In genomic region chr2:217016829-217017228, GRCh38 we compare ENCODE assay signal across 18 cellular contexts.
DNase-seq lines count a peak whose midpoint lies in the region; ATAC-seq and TF ChIP-seq lines count a peak whose summit lies in the region.
"Had no signal": no experiment of that assay in that cellular context is flagged by ENCODE, and none has a peak within 500 bp of the region (broad histone marks: within the 10 kb centered on the region; RNA-seq: fewer than 3 reads in every experiment).

No MANE protein-coding gene starts in this region.

- no peak overlapping the region for H3K23ac ChIP-seq in neuronal stem cell (ENCODE audit: low read depth, low read length, poor library complexity)

- no peak overlapping the region for H3K18ac ChIP-seq in neuronal stem cell (ENCODE audit: low read length)

- ATAC-seq in GM23338 (no peak), gastroesophageal sphincter (peak; percentile 61)
- ATAC-seq in activated CD8-positive, alpha-beta memory T cell treated with anti-CD3 and anti-CD28 coated beads, Interleukin-2, amount 10 ng/mL, durations not matched to agents 7 days and 5 days: no peak
- ATAC-seq: PC-3 had no signal

- peaks cover 45% of the 10 kb centered on the region for H3K4me1 ChIP-seq in BLaER1
- H3K4me1 ChIP-seq in GM23338 (ENCODE audit: insufficient read depth): peaks cover 16% of the 10 kb centered on the region; the same call in 1 of the 2 replicates
- H3K4me1 ChIP-seq in gastroesophageal sphincter: no peaks in the 10 kb centered on the region
- peaks cover 7 to 14% of the 10 kb centered on the region in 2 donors for H3K4me1 ChIP-seq in neuronal stem cell (ENCODE audit: control insufficient read depth in 2 of 2, insufficient read depth in 1 of 2, low read depth in 1 of 2, low read length in 2 of 2)
- H3K4me1 ChIP-seq in endodermal cell (ENCODE audit: control insufficient read depth, insufficient read depth, low read length): peaks cover 6% of the 10 kb centered on the region
- H3K4me1 ChIP-seq: SJCRH30 had no signal

- H2AK5ac ChIP-seq in neuronal stem cell (ENCODE audit: low read depth, low read length): no peak overlapping the region

- H2BK12ac ChIP-seq in neuronal stem cell (ENCODE audit: low read length): no peak overlapping the region

- peaks cover 6% of the 10 kb centered on the region for H3K4me1 Mint-ChIP-seq in GM23338
- peaks cover 24% of the 10 kb centered on the region for H3K4me1 Mint-ChIP-seq in endodermal cell
- H3K4me1 Mint-ChIP-seq in activated CD8-positive, alpha-beta memory T cell treated with anti-CD3 and anti-CD28 coated beads, Interleukin-2, amount 10 ng/mL, durations not matched to agents 7 days and 5 days: no peaks in the 10 kb centered on the region
- H3K4me1 Mint-ChIP-seq: CD14-positive monocyte had no signal

- H3K27me3 Mint-ChIP-seq in GM23338 (ENCODE audit: insufficient read depth, low read depth, poor library complexity) (peaks cover 1% of the 10 kb centered on the region), endodermal cell (ENCODE audit: insufficient read depth) (peaks cover 2% of the 10 kb centered on the region)
- peaks cover 23% of the 10 kb centered on the region for H3K27me3 Mint-ChIP-seq in activated CD8-positive, alpha-beta memory T cell treated with anti-CD3 and anti-CD28 coated beads, Interleukin-2, amount 10 ng/mL, durations not matched to agents 7 days and 5 days

- H2BK5ac ChIP-seq in neuronal stem cell (ENCODE audit: low read length): no peak overlapping the region

- H3K79me2 ChIP-seq in GM23338 (replicated peaks; ENCODE audit: insufficient read depth): no peaks in the 10 kb centered on the region

- H3K14ac ChIP-seq in neuronal stem cell (ENCODE audit: low read length): no peak overlapping the region

- H3K79me1 ChIP-seq in neuronal stem cell (ENCODE audit: low read depth, low read length): no peaks in the 10 kb centered on the region

- H2BK15ac ChIP-seq in neuronal stem cell (ENCODE audit: low read length): no peak overlapping the region

- H3K9me2 ChIP-seq in GM23338 (ENCODE audit: insufficient read depth): no peaks in the 10 kb centered on the region; the same call in 1 of the 2 replicates

- H3K4ac ChIP-seq in neuronal stem cell (ENCODE audit: low read length): no peak overlapping the region

- H3K27ac ChIP-seq in BLaER1: no peak overlapping the region
- H3K27ac ChIP-seq in GM23338 (ENCODE audit: low read depth): no peak overlapping the region
- no peak overlapping the region for H3K27ac ChIP-seq in gastroesophageal sphincter
- no peak overlapping the region for H3K27ac ChIP-seq in neuronal stem cell (replicated peaks; ENCODE audit: low read length)
- H3K27ac ChIP-seq in endodermal cell (ENCODE audit: low read depth, low read length): no peak overlapping the region
- H3K27ac ChIP-seq: RWPE1, SJCRH30 had no signal

- DNase-seq in GM23338 (ENCODE audit: low spot score): no peak
- no peak for DNase-seq in neuronal stem cell (ENCODE audit: low spot score)
- DNase-seq in endodermal cell: no peak
- no peak for DNase-seq in NCI-H748 (lab: John Stamatoyannopoulos, UW; ENCODE audit: unreplicated experiment)
- DNase-seq in activated CD8-positive, alpha-beta memory T cell treated with anti-CD3 and anti-CD28 coated beads, Interleukin-2, amount 10 ng/mL, durations not matched to agents 7 days and 5 days: no peak
- DNase-seq: GDM1, HCEC 1CT, Karpas-422, NCI-H1417 treated with DMSO at 0.1 percent for 48 hours, NCI-H187 treated with DMSO at 0.1 percent for 48 hours, NCI-H226, NCI-H524, PC-3, SJCRH30 had no signal

- no peak for TF ChIP-seq CTCF in GM23338 (conservative IDR thresholded peaks at IDR 0.05; ENCODE audit: low read depth in 2 of 2)
- no peak for TF ChIP-seq CTCF in gastroesophageal sphincter (IDR thresholded peaks at IDR 0.05)
- TF ChIP-seq CTCF in endodermal cell (conservative IDR thresholded peaks at IDR 0.05): no peak

- CTCF ChIA-PET in activated CD8-positive, alpha-beta memory T cell treated with anti-CD3 and anti-CD28 coated beads, Interleukin-2, amount 10 ng/mL, durations not matched to agents 7 days and 5 days (lab: Charles Lee): no interaction called here

- H3K9me3 Mint-ChIP-seq in GM23338 (peaks cover 4% of the 10 kb centered on the region; the same call in 2 of the 3 replicates), endodermal cell (peaks cover 3% of the 10 kb centered on the region)
- H3K9me3 Mint-ChIP-seq in activated CD8-positive, alpha-beta memory T cell treated with anti-CD3 and anti-CD28 coated beads, Interleukin-2, amount 10 ng/mL, durations not matched to agents 7 days and 5 days (ENCODE audit: low read depth): no peaks in the 10 kb centered on the region

- H3K4me3 ChIP-seq in BLaER1: no peak overlapping the region
- no peak overlapping the region for H3K4me3 ChIP-seq in GM23338
- no peak overlapping the region for H3K4me3 ChIP-seq in gastroesophageal sphincter
- H3K4me3 ChIP-seq in neuronal stem cell (ENCODE audit: low read length in 2 of 2): no peak overlapping the region
- H3K4me3 ChIP-seq in endodermal cell (ENCODE audit: low read length): no peak overlapping the region
- H3K4me3 ChIP-seq: SJCRH30 had no signal

- no peaks in the 10 kb centered on the region for H3K27me3 ChIP-seq in BLaER1
- H3K27me3 ChIP-seq in GM23338 (ENCODE audit: insufficient read depth): no peaks in the 10 kb centered on the region
- H3K27me3 ChIP-seq in gastroesophageal sphincter: no peaks in the 10 kb centered on the region
- no peaks in the 10 kb centered on the region for H3K27me3 ChIP-seq in neuronal stem cell (ENCODE audit: control insufficient read depth in 3 of 3, insufficient read depth in 3 of 3, low read depth in 1 of 3, low read length in 3 of 3)
- H3K27me3 ChIP-seq in endodermal cell (ENCODE audit: control insufficient read depth, insufficient read depth, low read length, poor library complexity, severe bottlenecking): no peaks in the 10 kb centered on the region
- H3K27me3 ChIP-seq: SJCRH30 had no signal

- no peaks in the 10 kb centered on the region for H3F3A ChIP-seq in GM23338 (replicated peaks; ENCODE audit: low read depth)

- H3K4me3 Mint-ChIP-seq in GM23338 (no peak overlapping the region), endodermal cell (no peak overlapping the region)
- H3K4me3 Mint-ChIP-seq in activated CD8-positive, alpha-beta memory T cell treated with anti-CD3 and anti-CD28 coated beads, Interleukin-2, amount 10 ng/mL, durations not matched to agents 7 days and 5 days: no peak overlapping the region
- H3K4me3 Mint-ChIP-seq: CD14-positive monocyte had no signal

- 43 to 51% methylated on average over 2 to 4 of the region's 4 CpGs for WGBS in gastroesophageal sphincter (ENCODE audit: low coverage in 1 of 2), 2 donors
- no CpG with 5 or more reads among the region's 4 CpGs for WGBS in neuronal stem cell (ENCODE audit: extremely low coverage in 2 of 2, insufficient read length in 2 of 2, insufficient replicate concordance in 1 of 2), 2 donors
- 89 to 94% methylated on average over 2 to 4 of the region's 4 CpGs for WGBS in endodermal cell (ENCODE audit: insufficient coverage in 1 of 2, insufficient read length in 1 of 2), 2 experiments

- H3K36me3 Mint-ChIP-seq in GM23338 (ENCODE audit: low read depth): no peaks in the 10 kb centered on the region
- H3K36me3 Mint-ChIP-seq in endodermal cell (ENCODE audit: low read depth): no peaks in the 10 kb centered on the region
- no peaks in the 10 kb centered on the region for H3K36me3 Mint-ChIP-seq in activated CD8-positive, alpha-beta memory T cell treated with anti-CD3 and anti-CD28 coated beads, Interleukin-2, amount 10 ng/mL, durations not matched to agents 7 days and 5 days
- H3K36me3 Mint-ChIP-seq: CD14-positive monocyte had no signal

- H3K27ac Mint-ChIP-seq in GM23338 (no peak overlapping the region), endodermal cell (no peak overlapping the region)
- H3K27ac Mint-ChIP-seq in activated CD8-positive, alpha-beta memory T cell treated with anti-CD3 and anti-CD28 coated beads, Interleukin-2, amount 10 ng/mL, durations not matched to agents 7 days and 5 days: no peak overlapping the region
- H3K27ac Mint-ChIP-seq: CD14-positive monocyte had no signal

- H2BK120ac ChIP-seq in neuronal stem cell (ENCODE audit: low read depth, low read length): no peak overlapping the region

- no peak for TF ChIP-seq POLR2A in gastroesophageal sphincter (IDR thresholded peaks at IDR 0.05)

- H3K36me3 ChIP-seq in BLaER1 (no peaks in the 10 kb centered on the region), GM23338 (ENCODE audit: insufficient read depth) (no peaks in the 10 kb centered on the region), gastroesophageal sphincter (no peaks in the 10 kb centered on the region), neuronal stem cell (replicated peaks in 1 of 2; ENCODE audit: control insufficient read depth in 2 of 2, insufficient read depth in 2 of 2, low read length in 2 of 2) (no peaks in the 10 kb centered on the region), endodermal cell (ENCODE audit: control insufficient read depth, insufficient read depth, low read length) (no peaks in the 10 kb centered on the region)
- H3K36me3 ChIP-seq: SJCRH30 had no signal

- no peak overlapping the region for H4K8ac ChIP-seq in neuronal stem cell (ENCODE audit: low read depth, low read length)

- no peak for TF ChIP-seq EP300 in gastroesophageal sphincter (IDR thresholded peaks at IDR 0.05)

- H3K9me3 ChIP-seq in BLaER1: no peaks in the 10 kb centered on the region
- H3K9me3 ChIP-seq in gastroesophageal sphincter: no peaks in the 10 kb centered on the region
- H3K9me3 ChIP-seq in neuronal stem cell (replicated peaks in 1 of 2; ENCODE audit: control insufficient read depth in 2 of 2, insufficient read depth in 1 of 2, low read depth in 1 of 2, low read length in 2 of 2): peaks cover 0 to 7% of the 10 kb centered on the region in 2 donors
- H3K9me3 ChIP-seq in endodermal cell (ENCODE audit: control insufficient read depth, low read length): peaks cover 9% of the 10 kb centered on the region
- H3K9me3 ChIP-seq: SJCRH30 had no signal

- no peaks in the 10 kb centered on the region for H4K20me1 ChIP-seq in BLaER1
- H4K20me1 ChIP-seq in GM23338 (replicated peaks; ENCODE audit: insufficient read depth): no peaks in the 10 kb centered on the region

- H3K4me2 ChIP-seq in BLaER1 (peak overlapping the region; percentile 33), GM23338 (no peak overlapping the region), neuronal stem cell (ENCODE audit: insufficient read depth, low read length, poor library complexity, severe bottlenecking) (no peak overlapping the region)

- H3K9ac ChIP-seq in BLaER1 (no peak overlapping the region), neuronal stem cell (ENCODE audit: low read depth, low read length, poor library complexity) (no peak overlapping the region), endodermal cell (ENCODE audit: extremely low read depth, low read length, poor library complexity, severe bottlenecking) (no peak overlapping the region)

- H4K91ac ChIP-seq in neuronal stem cell (ENCODE audit: low read depth, low read length, poor library complexity): no peak overlapping the region

- H2AFZ ChIP-seq in GM23338: peak overlapping the region; percentile 12; the same call in 1 of the 2 replicates
- H2AFZ ChIP-seq in neuronal stem cell (ENCODE audit: low read length): peak overlapping the region; percentile 30

TF ChIP-seq in GM23338, 12 proteins besides CTCF, POLR2A, EP300 and RAD21 (continues in another document):
- TF ChIP-seq EZH2phosphoT487 (IDR thresholded peaks at IDR 0.05; ENCODE audit: unreplicated experiment): no peak
- no peak for TF ChIP-seq CREB1 (CRISPR knock-in tag; IDR thresholded peaks at IDR 0.05; ENCODE audit: low read depth)
